Comparison of ENCODE assay signal across 35 cellular contexts in genomic region chr2:159547031-159547430, GRCh38.
"Had no signal": no experiment of that assay in that cellular context is flagged by ENCODE, and none has a peak within 500 bp of the region (broad histone marks: within the 10 kb centered on the region; RNA-seq: fewer than 3 reads in every experiment).

No MANE protein-coding gene starts in this region.

- DNase-seq: activated CD4-positive, alpha-beta memory T cell treated with anti-CD3 and anti-CD28 coated beads, Interleukin-2, amount 10 ng/mL, durations not matched to agents 7 days and 5 days; activated CD4-positive, alpha-beta T cell treated with anti-CD3 and anti-CD28 coated beads for 36 hours; activated CD4-positive, alpha-beta T cell treated with anti-CD3 and anti-CD28 coated beads, Interleukin-2, amount 10 ng/mL, durations not matched to agents 24 days and 14 days; activated CD4-positive, alpha-beta T cell treated with anti-CD3 and anti-CD28 coated beads, Interleukin-2, amount 50 U/mL, for 4 hours; activated CD4-positive, CD25-positive, alpha-beta regulatory T cell; activated CD4-positive, CD25-positive, alpha-beta regulatory T cell treated with anti-CD3 and anti-CD28 coated beads, Interleukin-2, amount 50 U/mL, for 72 hours; activated CD8-positive, alpha-beta memory T cell treated with anti-CD3 and anti-CD28 coated beads, Interleukin-2, amount 50 U/mL, for 48 hours; activated gamma-delta T cell treated with Interleukin-2 at 50 U/mL for 16 hours; activated naive CD4-positive, alpha-beta T cell treated with anti-CD3 and anti-CD28 coated beads, Interleukin-2, amount 50 U/mL, for 16 hours; activated naive CD4-positive, alpha-beta T cell treated with Interleukin-2 at 50 U/mL for 16 hours; activated T-cell treated with anti-CD3 and anti-CD28 coated beads for 4 hours; activated T-cell treated with anti-CD3 and anti-CD28 coated beads, Interleukin-2, amount 50 U/mL, for 24 hours; activated T-cell treated with anti-CD3 and anti-CD28 coated beads, Interleukin-2, amount 50 U/mL, for 72 hours; adrenal gland; central memory CD4-positive, alpha-beta T cell; cerebellar nuclear complex; colonic mucosa; effector CD4-positive, alpha-beta T cell; effector memory CD8-positive, alpha-beta T cell; esophagus squamous epithelium; foreskin fibroblast; head of caudate nucleus; hippocampal formation; T-helper 1 cell; T-helper 17 cell; T1000; WERI-Rb-1 had no signal

- H3K4me3 ChIP-seq: adrenal gland, ascending aorta, breast epithelium, cardiac muscle cell, colonic mucosa, esophagus squamous epithelium had no signal

- H3K27ac ChIP-seq: adrenal gland, ascending aorta, breast epithelium, cardiac muscle cell, colonic mucosa, epithelial cell of prostate, esophagus squamous epithelium, WERI-Rb-1 had no signal

- H3K27me3 Mint-ChIP-seq: activated CD4-positive, alpha-beta memory T cell treated with anti-CD3 and anti-CD28 coated beads, Interleukin-2, amount 10 ng/mL, durations not matched to agents 7 days and 5 days; activated CD4-positive, alpha-beta T cell treated with anti-CD3 and anti-CD28 coated beads for 36 hours; activated CD4-positive, alpha-beta T cell treated with anti-CD3 and anti-CD28 coated beads, Interleukin-2, amount 10 ng/mL, durations not matched to agents 24 days and 14 days; activated naive CD8-positive, alpha-beta T cell; activated T-cell treated with anti-CD3 and anti-CD28 coated beads, Interleukin-2, amount 50 U/mL, for 24 hours; brain; dendritic cell treated with granulocyte-macrophage colony-stimulating factor and Interleukin-4, amounts not matched to agents 40 ng/mL and 50 ng/mL, for 4 days; effector memory CD8-positive, alpha-beta T cell; T-helper 17 cell had no signal

- H3K4me1 Mint-ChIP-seq: activated CD4-positive, alpha-beta memory T cell treated with anti-CD3 and anti-CD28 coated beads, Interleukin-2, amount 10 ng/mL, durations not matched to agents 7 days and 5 days; activated CD4-positive, alpha-beta T cell treated with anti-CD3 and anti-CD28 coated beads for 36 hours; activated CD4-positive, alpha-beta T cell treated with anti-CD3 and anti-CD28 coated beads, Interleukin-2, amount 10 ng/mL, durations not matched to agents 24 days and 14 days; brain; T-helper 17 cell had no signal

- ATAC-seq: activated CD4-positive, alpha-beta T cell treated with anti-CD3 and anti-CD28 coated beads for 36 hours; activated T-cell treated with anti-CD3 and anti-CD28 coated beads, Interleukin-2, amount 50 U/mL, for 72 hours; effector memory CD8-positive, alpha-beta T cell; T-helper 17 cell had no signal

- H3K36me3 ChIP-seq: adrenal gland, breast epithelium, cardiac muscle cell, colonic mucosa had no signal

- H3K4me1 ChIP-seq: adrenal gland, ascending aorta, breast epithelium, colonic mucosa had no signal

- H3K27me3 ChIP-seq: adrenal gland, ascending aorta, breast epithelium, cardiac muscle cell, colonic mucosa, esophagus squamous epithelium had no signal

- H3K27ac Mint-ChIP-seq: activated CD4-positive, alpha-beta memory T cell treated with anti-CD3 and anti-CD28 coated beads, Interleukin-2, amount 10 ng/mL, durations not matched to agents 7 days and 5 days; activated CD4-positive, alpha-beta T cell treated with anti-CD3 and anti-CD28 coated beads for 36 hours; activated CD4-positive, alpha-beta T cell treated with anti-CD3 and anti-CD28 coated beads, Interleukin-2, amount 10 ng/mL, durations not matched to agents 24 days and 14 days; activated naive CD8-positive, alpha-beta T cell; activated T-cell treated with anti-CD3 and anti-CD28 coated beads, Interleukin-2, amount 50 U/mL, for 24 hours; activated T-cell treated with anti-CD3 and anti-CD28 coated beads, Interleukin-2, amount 50 U/mL, for 72 hours; brain; dendritic cell treated with granulocyte-macrophage colony-stimulating factor and Interleukin-4, amounts not matched to agents 40 ng/mL and 50 ng/mL, for 4 days; T-helper 17 cell; T-helper 2 cell treated with Interferon-gamma antibody and Interleukin-4, amounts not matched to agents 5 μg/mL and 100 μg/mL, for 36 hours had no signal

- H3K4me3 Mint-ChIP-seq: activated CD4-positive, alpha-beta memory T cell treated with anti-CD3 and anti-CD28 coated beads, Interleukin-2, amount 10 ng/mL, durations not matched to agents 7 days and 5 days; activated CD4-positive, alpha-beta T cell treated with anti-CD3 and anti-CD28 coated beads for 36 hours; activated CD4-positive, alpha-beta T cell treated with anti-CD3 and anti-CD28 coated beads, Interleukin-2, amount 10 ng/mL, durations not matched to agents 24 days and 14 days; activated naive CD8-positive, alpha-beta T cell; activated T-cell treated with anti-CD3 and anti-CD28 coated beads, Interleukin-2, amount 50 U/mL, for 24 hours; activated T-cell treated with anti-CD3 and anti-CD28 coated beads, Interleukin-2, amount 50 U/mL, for 72 hours; brain; dendritic cell treated with granulocyte-macrophage colony-stimulating factor and Interleukin-4, amounts not matched to agents 40 ng/mL and 50 ng/mL, for 4 days; effector memory CD8-positive, alpha-beta T cell; T-helper 17 cell; T-helper 2 cell treated with Interferon-gamma antibody and Interleukin-4, amounts not matched to agents 5 μg/mL and 100 μg/mL, for 36 hours had no signal

- H3K9me3 ChIP-seq: colonic mucosa had no signal
